In the genomic region with DNA sequence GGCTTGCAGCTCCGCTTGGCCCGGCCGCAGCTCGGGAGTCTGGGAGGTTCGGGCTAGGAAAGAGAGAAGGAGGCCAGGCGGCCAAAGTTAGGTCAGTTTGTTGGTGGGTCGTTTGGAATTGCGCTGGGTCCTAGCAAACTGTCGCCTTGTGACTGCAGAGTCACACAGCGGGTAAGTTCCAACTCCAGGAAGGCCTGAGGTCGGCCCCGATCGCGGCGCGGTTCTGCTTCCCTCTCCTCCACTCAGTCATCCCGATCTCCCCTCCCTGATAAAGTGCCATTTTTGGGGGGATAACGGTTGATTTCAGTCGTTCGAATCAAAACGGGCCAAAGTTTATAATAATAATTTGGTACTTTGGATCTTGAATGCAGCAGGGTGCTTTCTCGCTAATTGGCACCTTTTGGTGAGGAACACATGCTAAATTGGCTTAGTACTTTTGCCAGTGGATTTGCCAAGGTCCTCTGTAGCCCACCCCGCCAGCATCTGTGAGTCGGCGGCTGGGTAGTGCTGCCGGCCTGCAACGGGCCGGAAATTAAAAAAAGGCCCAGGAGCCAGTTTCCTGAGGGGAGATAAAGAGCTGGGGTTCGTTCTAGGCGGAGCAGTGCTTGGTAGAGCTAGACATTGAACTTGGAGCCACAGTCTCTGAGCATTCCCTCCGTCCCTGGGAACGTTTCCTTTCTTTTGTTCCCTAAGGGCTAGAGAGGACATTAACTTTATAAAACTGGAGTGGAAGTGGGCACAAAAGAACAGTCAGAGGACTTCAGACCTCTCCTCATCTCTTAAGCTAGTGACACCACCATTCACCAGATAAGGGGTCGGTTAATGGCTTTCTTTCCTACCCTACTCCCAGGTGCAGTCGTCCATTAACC, we compare ENCODE assay signal across 8 cellular contexts. TPM values are rescaled to one million over a fixed set of nuclear protein-coding genes. Genes with fewer than 3 reads are reported as not detected.
DNase-seq lines count a peak whose midpoint lies in the region; ATAC-seq and TF ChIP-seq lines count a peak whose summit lies in the region.

No MANE protein-coding gene starts in this region.

- intact Hi-C loops in HCT116 (cut with micrococcal nuclease) (no loop called here), lower lobe of right lung (cut with DNase I) (no loop called here), testis (cut with DNase I; ENCODE audit: low total_unique reads) (no loop called here)

- DNase-seq in DND-41 (peak; percentile 64), HCT116 (ENCODE audit: low read depth, low spot score) (no peak), SK-N-MC (ENCODE audit: low read depth, low spot score) (no peak), cerebellar cortex (ENCODE audit: low spot score) (peak; percentile 16), lower lobe of right lung (no peak), testis (peak; percentile 38), ureter (ENCODE audit: low spot score) (no peak), NCI-H345 (lab: John Stamatoyannopoulos, UW) (no peak)

- H2AFZ ChIP-seq in DND-41 (ENCODE audit: low read depth, low read length) (peak overlapping the region; percentile 72; the same call in 1 of the 2 replicates), HCT116 (ENCODE audit: low read depth, low read length, poor library complexity, severe bottlenecking) (no peak overlapping the region)

- H3K9me2 ChIP-seq in HCT116 (ENCODE audit: insufficient read depth) = no peaks in the 10 kb centered on the region

- RAD21 ChIA-PET in HCT116 (lab: Charles Lee; ENCODE audit: low non-redundant PET in 1 of 2, low total read pairs in 2 of 2, uncharacterized antibody in 2 of 2, unreplicated experiment in 2 of 2) = interaction anchor here in 1 of 2 experiments (0.6 kb wide), 1 partner anchor 72 kb away, joined by 4 read pairs; no protein-coding TSS in a partner anchor

- peak overlapping the region; percentile 89 to 97 for H3K4me3 ChIP-seq in DND-41 (ENCODE audit: low read depth in 1 of 2, low read length in 2 of 2)
- H3K4me3 ChIP-seq in HCT116 (replicated peaks in 1 of 2; ENCODE audit: low read depth in 1 of 2, low read length in 2 of 2) = peak overlapping the region; percentile 75 to 96
- peak overlapping the region; percentile 82 for H3K4me3 ChIP-seq in SK-N-MC
- peak overlapping the region; percentile 95 for H3K4me3 ChIP-seq in lower lobe of right lung
- H3K4me3 ChIP-seq in testis = peak overlapping the region; percentile 93 to 94

- H3K9me3 ChIP-seq in DND-41 (ENCODE audit: insufficient read depth, low read length, severe bottlenecking) (no peaks in the 10 kb centered on the region), HCT116 (ENCODE audit: control insufficient read depth in 1 of 2, insufficient read depth in 1 of 2, low read depth in 1 of 2, low read length in 2 of 2) (no peaks in the 10 kb centered on the region), SK-N-MC (ENCODE audit: low read depth, low read length) (no peaks in the 10 kb centered on the region), lower lobe of right lung (no peaks in the 10 kb centered on the region), testis (no peaks in the 10 kb centered on the region)

- H4K20me1 ChIP-seq in DND-41 (ENCODE audit: insufficient read depth, low read length) (peaks cover 54% of the 10 kb centered on the region), HCT116 (ENCODE audit: insufficient read depth) (peaks cover 29% of the 10 kb centered on the region; the same call in 1 of the 2 replicates)

- H3K27ac ChIP-seq in DND-41 (ENCODE audit: low read length) = peak overlapping the region; percentile 92
- H3K27ac ChIP-seq in HCT116 (ENCODE audit: low read depth, low read length) = peak overlapping the region; percentile 91
- peak overlapping the region; percentile 83 for H3K27ac ChIP-seq in SK-N-MC
- peak overlapping the region; percentile 93 for H3K27ac ChIP-seq in lower lobe of right lung
- H3K27ac ChIP-seq in testis = peak overlapping the region; percentile 96 to 97

- peaks cover 62% of the 10 kb centered on the region for H3K79me2 ChIP-seq in DND-41 (ENCODE audit: insufficient read depth, low read length)
- peaks cover 59% of the 10 kb centered on the region for H3K79me2 ChIP-seq in HCT116 (ENCODE audit: insufficient read depth, low read length)

- no TSS peak for BruUV-seq in HCT116 (replicated peaks; lab: Mats Ljungman, UMichigan)

- WGBS in testis, 2 donors = 1 to 2% methylated on average over 25 to 34 of the region's 34 CpGs

- CTCF ChIA-PET in HCT116 (lab: Charles Lee) = interaction anchor here (1.5 kb wide), 1 partner anchor 61 kb away, joined by 3 read pairs; no protein-coding TSS in a partner anchor

- peak; percentile 59 for ATAC-seq in DND-41 (ENCODE audit: insufficient read depth, low read depth)
- peak; percentile 33 for ATAC-seq in HCT116
- peak; percentile 31 to 57 for ATAC-seq in lower lobe of right lung

- TF ChIP-seq POLR2A in HCT116 (IDR thresholded peaks at IDR 0.05; ENCODE audit: borderline replicate concordance, extremely low read depth, insufficient read depth, insufficient read length) (no peak), testis (IDR thresholded peaks at IDR 0.05) (no peak)

- H3K4me2 ChIP-seq in DND-41 (ENCODE audit: insufficient read depth, low read length) (peak overlapping the region; percentile 91), HCT116 (ENCODE audit: low read length) (peak overlapping the region; percentile 87)

- peak overlapping the region; percentile 95 for H3K9ac ChIP-seq in DND-41 (ENCODE audit: low read depth, low read length)
- peak overlapping the region; percentile 86 for H3K9ac ChIP-seq in HCT116 (ENCODE audit: low read length)
- peak overlapping the region; percentile 99 for H3K9ac ChIP-seq in SK-N-MC (ENCODE audit: insufficient read length)

- TF ChIP-seq RAD21 in HCT116 (IDR thresholded peaks at IDR 0.05; ENCODE audit: low read depth) = no peak

- POLR2A ChIA-PET in HCT116 (lab: Charles Lee) = no interaction called here

- H3K36me3 ChIP-seq in DND-41 (ENCODE audit: insufficient read depth, low read length) (peaks cover 36% of the 10 kb centered on the region), HCT116 (ENCODE audit: control insufficient read depth in 1 of 2, insufficient read depth in 2 of 2, low read length in 2 of 2) (peaks cover 2 to 4% of the 10 kb centered on the region in 2 experiments; a peak in 1 of 4 replicates), SK-N-MC (ENCODE audit: insufficient read depth, low read length) (peaks cover 6% of the 10 kb centered on the region; the same call in 1 of the 2 replicates), lower lobe of right lung (no peaks in the 10 kb centered on the region), testis (ENCODE audit: low read depth, missing control alignments) (no peaks in the 10 kb centered on the region)

- H3K27me3 ChIP-seq in DND-41 (ENCODE audit: insufficient read depth, low read length, poor library complexity) (no peaks in the 10 kb centered on the region), HCT116 (ENCODE audit: insufficient read depth, low read length) (no peaks in the 10 kb centered on the region), lower lobe of right lung (ENCODE audit: low read depth) (no peaks in the 10 kb centered on the region), testis (no peaks in the 10 kb centered on the region)

- TF ChIP-seq CTCF in DND-41 (IDR thresholded peaks at IDR 0.05; ENCODE audit: borderline replicate concordance, extremely low read depth, low read length, poor library complexity, severe bottlenecking) (no peak), HCT116 (IDR thresholded peaks at IDR 0.05 in 2 of 3, conservative IDR thresholded peaks at IDR 0.05 in 1 of 3; ENCODE audit: borderline replicate concordance in 1 of 3, insufficient read depth in 1 of 3, low read depth in 2 of 3, low read length in 2 of 3) (no peak), lower lobe of right lung (IDR thresholded peaks at IDR 0.05) (no peak), testis (IDR thresholded peaks at IDR 0.05) (no peak)

- peaks cover 47% of the 10 kb centered on the region for H3K4me1 ChIP-seq in DND-41 (ENCODE audit: insufficient read depth, low read length)
- H3K4me1 ChIP-seq in HCT116 (ENCODE audit: control insufficient read depth in 1 of 2, insufficient read depth in 2 of 2, low read length in 2 of 2) = peaks cover 32 to 74% of the 10 kb centered on the region in 2 experiments
- peaks cover 46% of the 10 kb centered on the region for H3K4me1 ChIP-seq in lower lobe of right lung
- peaks cover 24% of the 10 kb centered on the region for H3K4me1 ChIP-seq in testis

TF ChIP-seq in HCT116, 20 proteins besides CTCF, POLR2A, EP300 and RAD21:
- TF ChIP-seq EZH2phosphoT487 (IDR thresholded peaks at IDR 0.05; ENCODE audit: borderline replicate concordance) (no peak), EGR1 (IDR thresholded peaks at IDR 0.05; ENCODE audit: low read depth) (no peak), TCF7L2 (IDR thresholded peaks at IDR 0.05; ENCODE audit: borderline replicate concordance, extremely low read depth, insufficient read depth, insufficient read length) (no peak), JUND (IDR thresholded peaks at IDR 0.05) (no peak), SP1 (IDR thresholded peaks at IDR 0.05; ENCODE audit: low read depth) (no peak), POLR2AphosphoS5 (IDR thresholded peaks at IDR 0.05; ENCODE audit: low read depth, low read length) (no peak), SRF (IDR thresholded peaks at IDR 0.05; ENCODE audit: low read depth) (no peak)
- TF ChIP-seq, protein P1, sequence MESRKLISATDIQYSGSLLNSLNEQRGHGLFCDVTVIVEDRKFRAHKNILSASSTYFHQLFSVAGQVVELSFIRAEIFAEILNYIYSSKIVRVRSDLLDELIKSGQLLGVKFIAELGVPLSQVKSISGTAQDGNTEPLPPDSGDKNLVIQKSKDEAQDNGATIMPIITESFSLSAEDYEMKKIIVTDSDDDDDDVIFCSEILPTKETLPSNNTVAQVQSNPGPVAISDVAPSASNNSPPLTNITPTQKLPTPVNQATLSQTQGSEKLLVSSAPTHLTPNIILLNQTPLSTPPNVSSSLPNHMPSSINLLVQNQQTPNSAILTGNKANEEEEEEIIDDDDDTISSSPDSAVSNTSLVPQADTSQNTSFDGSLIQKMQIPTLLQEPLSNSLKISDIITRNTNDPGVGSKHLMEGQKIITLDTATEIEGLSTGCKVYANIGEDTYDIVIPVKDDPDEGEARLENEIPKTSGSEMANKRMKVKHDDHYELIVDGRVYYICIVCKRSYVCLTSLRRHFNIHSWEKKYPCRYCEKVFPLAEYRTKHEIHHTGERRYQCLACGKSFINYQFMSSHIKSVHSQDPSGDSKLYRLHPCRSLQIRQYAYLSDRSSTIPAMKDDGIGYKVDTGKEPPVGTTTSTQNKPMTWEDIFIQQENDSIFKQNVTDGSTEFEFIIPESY (IDR thresholded peaks at IDR 0.05; ENCODE audit: extremely low read depth, insufficient replicate concordance, low read length) = no peak

RNA-seq across cellular contexts. Expression of a gene that starts 0.9 kb away (rescaled TPM):
- 55.6 TPM for total RNA-seq in HCT116 (2021; ENCODE audit: unreplicated experiment)
- 27.8 and 39.1 TPM in 2 replicates for polyA plus RNA-seq in HCT116 (2012)
- 47.9 TPM for total RNA-seq in lower lobe of right lung
- 10 to 100 TPM; 61.4 to 66.8 TPM for total RNA-seq in testis
- 63.3 TPM for polyA plus RNA-seq in testis (ENCODE audit: insufficient read depth, low read depth, low replicate concordance)
- 42.7 TPM for total RNA-seq in ureter

RNA-seq across cellular contexts. Expression of a gene that starts 17.2 kb away (rescaled TPM):
- total RNA-seq in HCT116 (2021; ENCODE audit: unreplicated experiment) (0.15 TPM), lower lobe of right lung (0.47 TPM), testis (10 to 100 TPM; 17.5 to 20.8 TPM), ureter (0.29 TPM)
- 0.03 and 0.06 TPM in 2 replicates for polyA plus RNA-seq in HCT116 (2012)
- 14.4 TPM for polyA plus RNA-seq in testis (ENCODE audit: insufficient read depth, low read depth, low replicate concordance)

Comparison
In these comparisons a context has a peak if more than half of its experiments do, and no peak if none do; other contexts are left out.
1. DNase-seq: peak in DND-41 (single experiment), cerebellar cortex (single experiment) and testis (single experiment); none in HCT116 (single experiment), SK-N-MC (single experiment), lower lobe of right lung (single experiment), ureter (single experiment) and NCI-H345 (single experiment).
2. RNA of a gene that starts 17.2 kb away (total RNA-seq): 17.5 to 20.8 TPM in testis; 0.47 TPM in lower lobe of right lung (single experiment), 0.29 TPM in ureter (single experiment) and 0.15 TPM in HCT116 (single experiment); every median in the first group is over 10 times any median in the second.
3. Peak in every context shown above with its lines, with median percentiles within 50 percentile points of each other: ATAC-seq, H3K27ac ChIP-seq, H3K4me3 ChIP-seq and H3K9ac ChIP-seq.